ENCODE assay signal across 21 cellular contexts in the genomic region with DNA sequence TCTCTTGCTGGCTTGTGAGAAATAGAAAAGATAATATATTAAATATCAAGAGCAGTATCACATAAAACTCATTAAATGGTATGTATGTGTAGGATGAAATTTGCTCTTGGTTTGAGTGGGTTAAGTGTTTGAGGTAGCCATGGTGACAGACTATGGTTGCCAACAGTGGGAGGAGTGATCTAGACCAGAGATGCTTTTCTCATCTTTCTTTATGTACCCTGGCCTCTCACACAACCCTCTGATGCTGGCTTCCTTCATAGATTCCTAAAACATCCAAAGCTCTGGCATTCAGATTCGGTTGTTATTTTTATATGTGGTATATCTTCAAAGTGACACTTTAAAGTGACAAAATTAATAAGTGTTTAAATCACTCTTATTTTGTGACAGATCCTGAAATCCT. TPM values are rescaled to one million over a fixed set of nuclear protein-coding genes. Genes with fewer than 3 reads are reported as not detected.
A peak's percentile ranks its signal among the peaks of the same experiment; 100 is the strongest.
DNase-seq lines count a peak whose midpoint lies in the region; ATAC-seq and TF ChIP-seq lines count a peak whose summit lies in the region.
"Had no signal": no experiment of that assay in that cellular context is flagged by ENCODE, and none has a peak within 500 bp of the region (broad histone marks: within the 10 kb centered on the region; RNA-seq: fewer than 3 reads in every experiment).

No MANE protein-coding gene starts in this region.

- peak overlapping the region in 2 of 3 experiments; percentile 28 to 60 for H3K27ac Mint-ChIP-seq in nephron
- H3K27ac Mint-ChIP-seq in activated CD4-positive, alpha-beta T cell treated with anti-CD3 and anti-CD28 coated beads, Interleukin-2, amount 10 ng/mL, durations not matched to agents 24 days and 14 days: no peak overlapping the region
- H3K27ac Mint-ChIP-seq: IgD-negative memory B cell, T-cell had no signal

- H3K27me3 Mint-ChIP-seq in nephron (ENCODE audit: low read depth): no peaks in the 10 kb centered on the region
- no peaks in the 10 kb centered on the region for H3K27me3 Mint-ChIP-seq in activated CD4-positive, alpha-beta T cell treated with anti-CD3 and anti-CD28 coated beads, Interleukin-2, amount 10 ng/mL, durations not matched to agents 24 days and 14 days
- H3K27me3 Mint-ChIP-seq: IgD-negative memory B cell had no signal

- TF ChIP-seq CTCF in nephron (IDR thresholded peaks at IDR 0.05; ENCODE audit: unreplicated experiment in 3 of 3): no peak

- H3K4me1 Mint-ChIP-seq in nephron: peaks cover 25% of the 10 kb centered on the region
- no peaks in the 10 kb centered on the region for H3K4me1 Mint-ChIP-seq in activated CD4-positive, alpha-beta T cell treated with anti-CD3 and anti-CD28 coated beads, Interleukin-2, amount 10 ng/mL, durations not matched to agents 24 days and 14 days
- H3K4me1 Mint-ChIP-seq: IgD-negative memory B cell, T-cell had no signal

- TF ChIP-seq POLR2A in GM18505 (IDR thresholded peaks at IDR 0.05; ENCODE audit: borderline replicate concordance, extremely low read depth, insufficient read depth, insufficient read length): no peak

- H3K36me3 Mint-ChIP-seq in nephron (ENCODE audit: low read depth): no peaks in the 10 kb centered on the region
- H3K36me3 Mint-ChIP-seq in activated CD4-positive, alpha-beta T cell treated with anti-CD3 and anti-CD28 coated beads, Interleukin-2, amount 10 ng/mL, durations not matched to agents 24 days and 14 days (ENCODE audit: low read depth): no peaks in the 10 kb centered on the region
- H3K36me3 Mint-ChIP-seq: IgD-negative memory B cell, T-cell had no signal

- H3K4me3 Mint-ChIP-seq in nephron: no peak overlapping the region
- no peak overlapping the region for H3K4me3 Mint-ChIP-seq in activated CD4-positive, alpha-beta T cell treated with anti-CD3 and anti-CD28 coated beads, Interleukin-2, amount 10 ng/mL, durations not matched to agents 24 days and 14 days
- H3K4me3 Mint-ChIP-seq: IgD-negative memory B cell, T-cell had no signal

- ATAC-seq in left ventricle myocardium superior (peak; percentile 42), Right ventricle myocardium superior (ENCODE audit: poor library complexity) (no peak), GM18505 (IDR thresholded peaks at IDR 0.05; ENCODE audit: unreplicated experiment) (no peak)
- ATAC-seq: GM12878, Panc1, T-cell had no signal

- H3K9me3 Mint-ChIP-seq in nephron: no peaks in the 10 kb centered on the region
- H3K9me3 Mint-ChIP-seq in activated CD4-positive, alpha-beta T cell treated with anti-CD3 and anti-CD28 coated beads, Interleukin-2, amount 10 ng/mL, durations not matched to agents 24 days and 14 days: no peaks in the 10 kb centered on the region

- DNase-seq in left ventricle myocardium superior: no peak
- no peak for DNase-seq in Right ventricle myocardium superior
- peak; percentile 49 for DNase-seq in NCI-H748 (lab: John Stamatoyannopoulos, UW; ENCODE audit: unreplicated experiment)
- DNase-seq in SK-N-DZ (ENCODE audit: low spot score): no peak
- DNase-seq in activated CD4-positive, alpha-beta T cell treated with anti-CD3 and anti-CD28 coated beads, Interleukin-2, amount 10 ng/mL, durations not matched to agents 24 days and 14 days: no peak
- DNase-seq: BE2C; DND-41; GM23248; MV-4-11; NCI-H1436; NCI-H187 treated with DMSO at 0.1 percent for 48 hours; NCI-H226; NCI-H524 treated with DMSO at 0.1 percent for 48 hours; NK-92 treated with Interleukin-12 subunit alpha and Interleukin-12 subunit beta, amount 100 ng/mL, for 24 hours; T-cell had no signal

- intact Hi-C loops in left ventricle myocardium superior (cut with micrococcal nuclease): no loop called here
- intact Hi-C loops in Right ventricle myocardium superior (cut with DNase I): no loop called here
- intact Hi-C loops in activated CD4-positive, alpha-beta T cell treated with anti-CD3 and anti-CD28 coated beads, Interleukin-2, amount 10 ng/mL, durations not matched to agents 24 days and 14 days (cut with micrococcal nuclease): no loop called here

RNA-seq across cellular contexts. Expression of a gene that starts 9.0 kb away (rescaled TPM):
- total RNA-seq in left ventricle myocardium superior (436 TPM), Right ventricle myocardium superior (403 TPM)
- not detected in 2 replicates for polyA plus RNA-seq in SK-N-DZ (2014; cell fraction: cytosol; rRNA removed)
- polyA plus RNA-seq in SK-N-DZ (2014; cell fraction: nucleus; rRNA removed): not detected in 2 replicates
- total RNA-seq in activated CD4-positive, alpha-beta T cell treated with anti-CD3 and anti-CD28 coated beads, Interleukin-2, amount 10 ng/mL, durations not matched to agents 24 days and 14 days: not detected in 2 replicates
- total RNA-seq: GM12878, GM23248, M059J, T-cell had no signal
- polyA plus RNA-seq: GM12878, GM23248, IgD-negative memory B cell had no signal

Comparison
In these comparisons a context has a peak if more than half of its experiments do, and no peak if none do; other contexts are left out.
1. RNA of a gene that starts 9.0 kb away (total RNA-seq): 436 TPM in left ventricle myocardium superior (single experiment) and 403 TPM in Right ventricle myocardium superior (single experiment); not detected in activated CD4-positive, alpha-beta T cell treated with anti-CD3 and anti-CD28 coated beads, Interleukin-2, amount 10 ng/mL, durations not matched to agents 24 days and 14 days; every median in the first group is over 100 times any median in the second.